Comparison of ENCODE assay signal across 9 cellular contexts in the genomic region with DNA sequence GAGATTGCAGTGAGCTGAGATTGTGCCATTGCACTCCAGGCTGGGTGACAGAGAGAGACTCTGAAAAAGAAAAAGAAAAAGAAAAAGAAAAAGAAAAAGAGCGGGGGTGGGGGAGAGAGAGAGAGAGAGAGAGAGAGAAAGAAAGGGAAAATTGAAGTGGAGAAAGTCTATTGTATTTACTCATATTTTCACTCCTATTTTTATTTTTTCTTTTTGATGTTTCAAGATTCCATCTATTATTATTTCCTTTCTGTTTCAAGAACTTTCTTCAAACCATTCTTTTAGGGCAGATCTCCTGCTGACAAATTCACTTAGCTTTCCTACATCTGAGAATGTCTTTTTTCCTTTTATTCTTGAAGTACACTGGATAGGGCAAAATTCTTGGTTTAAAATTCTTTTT.
"Had no signal": no experiment of that assay in that cellular context is flagged by ENCODE, and none has a peak within 500 bp of the region (broad histone marks: within the 10 kb centered on the region; RNA-seq: fewer than 3 reads in every experiment).

No MANE protein-coding gene starts in this region.

- DNase-seq: IMR-90, KBM-7, KG1 had no signal

- ATAC-seq: HepG2, K562 had no signal

- H3K27ac ChIP-seq: HL-60, KMS-11 had no signal

- H3K4me3 ChIP-seq: K562 had no signal

- FAIRE-seq: HepG2, HTR-8/SVneo, K562 had no signal

- H3K36me3 Mint-ChIP-seq: IgD-negative memory B cell had no signal

- H3K27ac Mint-ChIP-seq: IgD-negative memory B cell had no signal

- H3K4me1 Mint-ChIP-seq: IgD-negative memory B cell had no signal

- H3K4me3 Mint-ChIP-seq: IgD-negative memory B cell had no signal
